12 cellular contexts compared by ENCODE assay signal in genomic region chrX:111040377-111041017, GRCh38. TPM values are rescaled to one million over a fixed set of nuclear protein-coding genes. Genes with fewer than 3 reads are reported as not detected.
A peak's percentile ranks its signal among the peaks of the same experiment; 100 is the strongest.
DNase-seq lines count a peak whose midpoint lies in the region; ATAC-seq and FAIRE-seq lines count a peak whose summit lies in the region.
"Had no signal": no experiment of that assay in that cellular context is flagged by ENCODE, and none has a peak within 500 bp of the region (broad histone marks: within the 10 kb centered on the region; RNA-seq: fewer than 3 reads in every experiment).

No MANE protein-coding gene starts in this region.

- no peak overlapping the region for H3K4me3 ChIP-seq in SJSA1
- H3K4me3 ChIP-seq: BLaER1 treated with 17β-estradiol and CSF1 and Interleukin-3, amounts not matched to agents 10 nM and 100 nM had no signal

- DNase-seq in EL (peak; percentile 10), SJSA1 (ENCODE audit: low read depth in 1 of 2, low spot score in 2 of 2) (no peak), T-helper 9 cell (no peak), NCI-H82 (lab: John Stamatoyannopoulos, UW) (no peak), cerebellar nuclear complex (lab: John Stamatoyannopoulos, UW) (no peak), RPMI8226 (no peak)
- DNase-seq: activated T-cell treated with anti-CD3 and anti-CD28 coated beads for 4 hours, mesendoderm, NCI-H1092 treated with DMSO at 0.1 percent for 48 hours had no signal

- peak; percentile 90 for FAIRE-seq in islet of Langerhans (lab: Jason Lieb, UNC)

- H3K27ac ChIP-seq in SJSA1: peak overlapping the region; percentile 85
- H3K27ac ChIP-seq: BLaER1 treated with 17β-estradiol and CSF1 and Interleukin-3, amounts not matched to agents 10 nM and 100 nM had no signal

- H3K9me3 ChIP-seq in SJSA1 (replicated peaks): no peaks in the 10 kb centered on the region

- peak; percentile 27 for ATAC-seq in HG03060 (IDR thresholded peaks at IDR 0.05; ENCODE audit: low read depth, unreplicated experiment)

- H3K4me1 ChIP-seq in SJSA1 (replicated peaks): peaks cover 13% of the 10 kb centered on the region
- H3K4me1 ChIP-seq: BLaER1 treated with 17β-estradiol and CSF1 and Interleukin-3, amounts not matched to agents 10 nM and 100 nM had no signal

- H3K36me3 ChIP-seq in SJSA1: no peaks in the 10 kb centered on the region
- H3K36me3 ChIP-seq: BLaER1 treated with 17β-estradiol and CSF1 and Interleukin-3, amounts not matched to agents 10 nM and 100 nM had no signal

- no peaks in the 10 kb centered on the region for H3K27me3 ChIP-seq in SJSA1 (replicated peaks)

RNA-seq across cellular contexts. Expression of gene PAK3, which starts 55.5 kb away (rescaled TPM):
- total RNA-seq in SJSA1 (2014; rRNA removed; shearing (Covaris generic)): 0.45 and 1.7 TPM in 2 replicates
